ENCODE assay signal across 15 cellular contexts in the genomic region with DNA sequence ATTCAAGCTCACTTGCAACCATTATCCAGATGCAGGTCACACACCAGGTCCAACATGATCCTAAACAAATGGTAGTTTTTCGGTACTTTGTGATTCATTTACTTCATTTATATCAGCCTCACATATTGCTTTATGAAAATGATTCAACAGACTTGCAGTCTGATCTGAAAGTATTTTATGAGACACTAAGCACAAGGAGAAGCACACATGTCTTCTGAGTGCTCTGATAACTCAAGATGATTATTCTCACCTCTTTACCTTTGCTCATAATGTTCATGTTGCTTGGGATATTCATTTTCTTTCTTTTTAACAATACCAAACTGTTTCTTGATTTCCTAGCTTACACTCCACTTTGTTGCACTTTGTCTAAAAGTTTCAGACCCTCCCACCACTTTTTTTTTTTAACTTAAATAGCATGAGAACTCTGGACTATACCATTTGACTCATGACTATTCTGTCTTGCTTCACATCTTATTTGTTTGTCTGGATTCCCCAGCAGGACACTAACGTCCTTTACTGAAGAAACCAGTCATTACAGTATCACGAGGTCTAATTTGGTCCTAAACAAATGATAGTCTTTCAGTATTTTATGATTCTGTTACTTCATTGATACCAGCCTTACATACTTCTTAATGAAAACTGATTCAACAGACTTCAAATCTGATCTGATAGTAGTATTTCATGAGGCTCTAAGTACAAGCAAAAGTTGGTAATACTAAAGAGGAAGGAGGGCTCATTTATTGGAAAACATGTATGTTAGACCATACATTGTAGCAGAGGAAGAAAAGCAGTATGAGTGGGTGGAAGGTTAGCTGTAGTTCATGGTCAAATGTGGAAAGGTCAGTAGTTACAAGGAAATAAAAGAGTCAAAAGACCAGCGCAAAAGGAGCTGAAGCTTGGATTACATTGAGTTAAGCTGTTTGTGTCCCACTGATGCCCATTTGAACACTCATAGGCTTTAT.
A peak's percentile ranks its signal among the peaks of the same experiment; 100 is the strongest.
DNase-seq lines count a peak whose midpoint lies in the region; ATAC-seq, FAIRE-seq and TF ChIP-seq lines count a peak whose summit lies in the region.
"Had no signal": no experiment of that assay in that cellular context is flagged by ENCODE, and none has a peak within 500 bp of the region (broad histone marks: within the 10 kb centered on the region; RNA-seq: fewer than 3 reads in every experiment).

No MANE protein-coding gene starts in this region.

- no peak overlapping the region for H3K4me3 ChIP-seq in GM12864 (ENCODE audit: low read depth, low read length)
- H3K4me3 ChIP-seq: BLaER1 treated with 17β-estradiol and CSF1 and Interleukin-3, amounts not matched to agents 10 nM and 100 nM; colonic mucosa; sigmoid colon had no signal

- ATAC-seq in GM19023 (IDR thresholded peaks at IDR 0.05; ENCODE audit: unreplicated experiment) (peak; percentile 84), HG02610 (IDR thresholded peaks at IDR 0.05; ENCODE audit: unreplicated experiment) (peak; percentile 92), HG03457 (IDR thresholded peaks at IDR 0.05; ENCODE audit: unreplicated experiment) (peak; percentile 69)

- TF ChIP-seq POLR2A in H54 (IDR thresholded peaks at IDR 0.05; ENCODE audit: low read depth, low read length) = no peak

- FAIRE-seq in H54 (lab: Jason Lieb, UNC) = no peak

- no peak for TF ChIP-seq CTCF in GM12864 (IDR thresholded peaks at IDR 0.05; ENCODE audit: low read depth, low read length, missing control alignments)

- DNase-seq in GM12864 (ENCODE audit: low read depth) (peak; percentile 57), hepatic stellate cell (ENCODE audit: low spot score) (no peak), AML-193 (lab: John Stamatoyannopoulos, UW) (no peak), NCI-H2029 (lab: John Stamatoyannopoulos, UW) (no peak), H54 (ENCODE audit: insufficient read length, low spot score) (no peak)
- DNase-seq: colonic mucosa, Karpas-422, mammary epithelial cell, NCI-H748 treated with DMSO at 0.1 percent for 48 hours, sigmoid colon, T-helper 1 cell had no signal
